20 cellular contexts compared by ENCODE assay signal in genomic region chr20:25338112-25339023, GRCh38. TPM values are rescaled to one million over a fixed set of nuclear protein-coding genes. Genes with fewer than 3 reads are reported as not detected.
A peak's percentile ranks its signal among the peaks of the same experiment; 100 is the strongest.
DNase-seq lines count a peak whose midpoint lies in the region; ATAC-seq and TF ChIP-seq lines count a peak whose summit lies in the region.
"Had no signal": no experiment of that assay in that cellular context is flagged by ENCODE, and none has a peak within 500 bp of the region (broad histone marks: within the 10 kb centered on the region; RNA-seq: fewer than 3 reads in every experiment).

No MANE protein-coding gene starts in this region.

- no peaks in the 10 kb centered on the region for H3K9me3 ChIP-seq in HEK293 (ENCODE audit: control insufficient read depth, insufficient read depth, low read depth, low read length)
- H3K9me3 ChIP-seq in T-helper 17 cell (ENCODE audit: control insufficient read depth, low read length, poor library complexity, severe bottlenecking), result no peaks in the 10 kb centered on the region
- H3K9me3 ChIP-seq: colonic mucosa, suprapubic skin had no signal

- peaks cover 7% of the 10 kb centered on the region; the same call in 1 of the 2 replicates for H3K4me1 ChIP-seq in HEK293 (ENCODE audit: control insufficient read depth, insufficient read depth, low read length)
- H3K4me1 ChIP-seq: colonic mucosa had no signal

- H3K4me3 Mint-ChIP-seq in T-helper 17 cell, result no peak overlapping the region
- no peak overlapping the region for H3K4me3 Mint-ChIP-seq in stimulated activated memory B cell treated with anti-CD40 and anti-IgM and Interleukin-4, amounts not matched to agents 10 μg/mL and 1 μg/mL and 100 μg/mL, for 72 hours
- H3K4me3 Mint-ChIP-seq: T-helper 2 cell treated with Interferon-gamma antibody and Interleukin-4, amounts not matched to agents 5 μg/mL and 100 μg/mL, for 36 hours had no signal

- peak overlapping the region; percentile 32 for H3K27ac Mint-ChIP-seq in T-helper 17 cell
- H3K27ac Mint-ChIP-seq in stimulated activated memory B cell treated with anti-CD40 and anti-IgM and Interleukin-4, amounts not matched to agents 10 μg/mL and 1 μg/mL and 100 μg/mL, for 72 hours, result peak overlapping the region; percentile 2
- H3K27ac Mint-ChIP-seq: T-helper 2 cell treated with Interferon-gamma antibody and Interleukin-4, amounts not matched to agents 5 μg/mL and 100 μg/mL, for 36 hours had no signal

- H3K36me3 ChIP-seq in HEK293 (ENCODE audit: control insufficient read depth in 2 of 2, insufficient read depth in 1 of 2, low read length in 2 of 2), result peaks cover 0 to 3% of the 10 kb centered on the region in 2 experiments; a peak in 1 of 3 replicates
- H3K36me3 ChIP-seq: colonic mucosa, suprapubic skin had no signal

- peaks cover 2% of the 10 kb centered on the region for H3K9me3 Mint-ChIP-seq in stimulated activated memory B cell treated with anti-CD40 and anti-IgM and Interleukin-4, amounts not matched to agents 10 μg/mL and 1 μg/mL and 100 μg/mL, for 72 hours

- no peak for DNase-seq in T-helper 17 cell
- peak; percentile 74 for DNase-seq in left lobe of liver (ENCODE audit: low spot score)
- no peak for DNase-seq in KG1 (lab: John Stamatoyannopoulos, UW)
- no peak for DNase-seq in stimulated activated CD4-positive, alpha-beta T cell treated with anti-CD3 and anti-CD28 coated beads, Interleukin-4, amount 100 ng/mL, for 4 hours
- DNase-seq: activated gamma-delta T cell, aorta, colonic mucosa, mammary epithelial cell, NCI-H1105 treated with DMSO at 0.1 percent for 48 hours, NCI-H2171, right cardiac atrium, SIG-M5 had no signal

- POLR2A ChIA-PET in HEK293 (lab: Yijun Ruan, JAX), result interaction anchor here (0.5 kb wide), 1 partner anchor 183 kb away, joined by 5 read pairs; no protein-coding TSS in a partner anchor

- no peaks in the 10 kb centered on the region for H3K27me3 Mint-ChIP-seq in T-helper 17 cell
- H3K27me3 Mint-ChIP-seq in stimulated activated memory B cell treated with anti-CD40 and anti-IgM and Interleukin-4, amounts not matched to agents 10 μg/mL and 1 μg/mL and 100 μg/mL, for 72 hours, result no peaks in the 10 kb centered on the region

- no peak for ATAC-seq in T-helper 17 cell
- ATAC-seq in left lobe of liver, result peak; percentile 94
- ATAC-seq in stimulated activated memory B cell treated with anti-CD40 and anti-IgM and Interleukin-4, amounts not matched to agents 10 μg/mL and 1 μg/mL and 100 μg/mL, for 72 hours, result no peak
- ATAC-seq in HG03025 (IDR thresholded peaks at IDR 0.05; ENCODE audit: low FRiP score, unreplicated experiment), result no peak
- ATAC-seq: right cardiac atrium had no signal

- H3K27ac ChIP-seq in HEK293 (ENCODE audit: extremely low read depth, low read depth, low read length), result no peak overlapping the region
- H3K27ac ChIP-seq: BLaER1 treated with 17β-estradiol and CSF1 and Interleukin-3, amounts not matched to agents 10 nM and 100 nM; colonic mucosa; epithelial cell of prostate; KMS-11; suprapubic skin had no signal

- H3K4me1 Mint-ChIP-seq in T-helper 17 cell, result peaks cover 10% of the 10 kb centered on the region
- H3K4me1 Mint-ChIP-seq in stimulated activated memory B cell treated with anti-CD40 and anti-IgM and Interleukin-4, amounts not matched to agents 10 μg/mL and 1 μg/mL and 100 μg/mL, for 72 hours, result peaks cover 10% of the 10 kb centered on the region

- CTCF ChIA-PET in HEK293 (lab: Yijun Ruan, JAX), result no interaction called here

- peak; percentile 55 for TF ChIP-seq CTCF in HEK293 (tag by site-specific recombination; IDR thresholded peaks at IDR 0.05)

- H3K4me3 ChIP-seq in HEK293 (ENCODE audit: low read depth, low read length), result no peak overlapping the region
- H3K4me3 ChIP-seq: BLaER1 treated with 17β-estradiol and CSF1 and Interleukin-3, amounts not matched to agents 10 nM and 100 nM; colonic mucosa; suprapubic skin had no signal

- no peaks in the 10 kb centered on the region for H3K36me3 Mint-ChIP-seq in T-helper 17 cell (ENCODE audit: low read depth)
- peaks cover 8% of the 10 kb centered on the region for H3K36me3 Mint-ChIP-seq in stimulated activated memory B cell treated with anti-CD40 and anti-IgM and Interleukin-4, amounts not matched to agents 10 μg/mL and 1 μg/mL and 100 μg/mL, for 72 hours

TF ChIP-seq in HEK293, 187 proteins besides CTCF, POLR2A, EP300 and RAD21:
- TF ChIP-seq EGR2 (tag by site-specific recombination; IDR thresholded peaks at IDR 0.05; ENCODE audit: low read depth) (peak; percentile 56; the same call in 1 of the 2 replicates), ZFHX2 (tag by site-specific recombination; conservative IDR thresholded peaks at IDR 0.05) (0 out of 2 replicates have a peak, but pooled peaks have one; percentile 16), ZNF266 (tag by site-specific recombination; IDR thresholded peaks at IDR 0.05; ENCODE audit: low read depth) (no peak), GFI1B (tag by site-specific recombination; IDR thresholded peaks at IDR 0.05) (no peak)

RNA-seq across cellular contexts. Expression of gene ABHD12, which starts 52.3 kb away (rescaled TPM):
- total RNA-seq in T-helper 17 cell (10 to 100 TPM; 12.5 to 22.7 TPM), left lobe of liver (25.0 TPM)
